8 cellular contexts compared by ENCODE assay signal in genomic region chr10:102229810-102230263, GRCh38.
DNase-seq lines count a peak whose midpoint lies in the region; ATAC-seq lines count a peak whose summit lies in the region.

No MANE protein-coding gene starts in this region.

- no peaks in the 10 kb centered on the region for H3K9me3 ChIP-seq in effector memory CD4-positive, alpha-beta T cell (ENCODE audit: control insufficient read depth, low read length)

- H3K27me3 Mint-ChIP-seq in memory B cell, result peaks cover 37% of the 10 kb centered on the region

- H3K36me3 ChIP-seq in effector memory CD4-positive, alpha-beta T cell (ENCODE audit: control insufficient read depth, insufficient read depth, low read length), result no peaks in the 10 kb centered on the region

- DNase-seq in D341Med (ENCODE audit: low spot score) (peak; percentile 83), NOMO-1 (lab: John Stamatoyannopoulos, UW; ENCODE audit: unreplicated experiment in 2 of 2) (peak; percentile 63 to 68), memory B cell (ENCODE audit: low spot score in 2 of 2) (peak; percentile 83 to 87)
- DNase-seq in activated CD8-positive, alpha-beta memory T cell treated with anti-CD3 and anti-CD28 coated beads for 48 hours (ENCODE audit: low read depth in 2 of 3, low spot score in 2 of 3), result peak; percentile 60 to 78 (median 68)
- DNase-seq in effector memory CD4-positive, alpha-beta T cell, result peak; percentile 68 to 76 (median 70)
- DNase-seq in stimulated activated CD4-positive, alpha-beta T cell treated with anti-CD3 and anti-CD28 coated beads, TNF-alpha, amount 100 ng/mL, for 48 hours (ENCODE audit: low read depth in 3 of 3), result peak; percentile 72 to 89 (median 73)

- H3K4me1 ChIP-seq in effector memory CD4-positive, alpha-beta T cell (ENCODE audit: control insufficient read depth, insufficient read depth, low read length, poor library complexity, severe bottlenecking), result peaks cover 26% of the 10 kb centered on the region

- peak overlapping the region; percentile 68 for H3K4me3 ChIP-seq in effector memory CD4-positive, alpha-beta T cell (ENCODE audit: insufficient read depth, low read depth, low read length, poor library complexity, severe bottlenecking)

- peak overlapping the region; percentile 82 for H3K4me3 Mint-ChIP-seq in memory B cell

- peaks cover 20% of the 10 kb centered on the region for H3K4me1 Mint-ChIP-seq in memory B cell

- H3K9me3 Mint-ChIP-seq in memory B cell, result no peaks in the 10 kb centered on the region

- no peak overlapping the region for H3K27ac Mint-ChIP-seq in memory B cell

- H3K27ac ChIP-seq in effector memory CD4-positive, alpha-beta T cell (ENCODE audit: insufficient read depth, low read length, poor library complexity, severe bottlenecking), result no peak overlapping the region

- peaks cover 16% of the 10 kb centered on the region for H3K27me3 ChIP-seq in effector memory CD4-positive, alpha-beta T cell (replicated peaks; ENCODE audit: control insufficient read depth, insufficient read depth, low read length, poor library complexity, severe bottlenecking)

- ATAC-seq in HG03469 (IDR thresholded peaks at IDR 0.05; ENCODE audit: unreplicated experiment), result peak; percentile 35
- ATAC-seq in memory B cell (ENCODE audit: low read depth), result peak; percentile 68
- no peak for ATAC-seq in GM21390 (IDR thresholded peaks at IDR 0.05; ENCODE audit: unreplicated experiment)

- no peaks in the 10 kb centered on the region for H3K36me3 Mint-ChIP-seq in memory B cell
